In the genomic region with DNA sequence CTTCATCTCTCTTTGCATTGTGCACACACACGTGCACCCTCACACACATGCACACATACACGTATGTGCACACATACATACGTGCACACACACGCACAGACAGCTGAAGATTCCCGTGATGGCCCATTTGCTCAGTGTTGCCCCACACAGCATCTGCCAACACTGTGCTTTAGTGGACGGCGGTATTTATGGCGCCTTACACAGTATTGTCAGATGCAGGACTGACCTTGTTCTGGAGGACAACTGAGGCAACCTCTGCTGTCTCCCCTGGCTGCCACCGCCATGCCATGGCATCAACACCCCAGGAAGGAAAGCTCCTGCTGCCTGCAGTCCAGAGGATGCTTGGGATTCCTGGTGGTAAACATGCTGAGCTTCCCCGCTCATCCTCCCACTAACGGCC, we compare ENCODE assay signal across 23 cellular contexts.
"Had no signal": no experiment of that assay in that cellular context is flagged by ENCODE, and none has a peak within 500 bp of the region (broad histone marks: within the 10 kb centered on the region; RNA-seq: fewer than 3 reads in every experiment).

No MANE protein-coding gene starts in this region.

- H3K9me3 ChIP-seq: MG63, SK-N-SH had no signal

- H3K4me3 ChIP-seq: MG63 had no signal

- H3K9ac ChIP-seq: SK-N-SH had no signal

- ATAC-seq: HepG2, Panc1, PC-3 had no signal

- H3K27ac ChIP-seq: RWPE1 had no signal

- H3K4me2 ChIP-seq: SK-N-SH had no signal

- H3K27me3 ChIP-seq: MG63 had no signal

- H3K36me3 ChIP-seq: MG63 had no signal

- DNase-seq: IMR-90, Karpas-422, KG1, MG63, NCI-H1092, NCI-H1105 treated with DMSO at 0.1 percent for 48 hours, NCI-H1417 treated with DMSO at 0.1 percent for 48 hours, NCI-H146, NCI-H1694 treated with DMSO at 0.1 percent for 48 hours, NCI-H1930, NCI-H2081, NCI-H2107, NCI-H2227 treated with DMSO at 0.1 percent for 48 hours, NCI-H524, NCI-H69, NCI-H774, PC-3, SHP77, SK-N-SH, SW 1271 had no signal

- H3K9me2 ChIP-seq: SK-N-SH had no signal
